Comparison of ENCODE assay signal across 36 cellular contexts in the genomic region with DNA sequence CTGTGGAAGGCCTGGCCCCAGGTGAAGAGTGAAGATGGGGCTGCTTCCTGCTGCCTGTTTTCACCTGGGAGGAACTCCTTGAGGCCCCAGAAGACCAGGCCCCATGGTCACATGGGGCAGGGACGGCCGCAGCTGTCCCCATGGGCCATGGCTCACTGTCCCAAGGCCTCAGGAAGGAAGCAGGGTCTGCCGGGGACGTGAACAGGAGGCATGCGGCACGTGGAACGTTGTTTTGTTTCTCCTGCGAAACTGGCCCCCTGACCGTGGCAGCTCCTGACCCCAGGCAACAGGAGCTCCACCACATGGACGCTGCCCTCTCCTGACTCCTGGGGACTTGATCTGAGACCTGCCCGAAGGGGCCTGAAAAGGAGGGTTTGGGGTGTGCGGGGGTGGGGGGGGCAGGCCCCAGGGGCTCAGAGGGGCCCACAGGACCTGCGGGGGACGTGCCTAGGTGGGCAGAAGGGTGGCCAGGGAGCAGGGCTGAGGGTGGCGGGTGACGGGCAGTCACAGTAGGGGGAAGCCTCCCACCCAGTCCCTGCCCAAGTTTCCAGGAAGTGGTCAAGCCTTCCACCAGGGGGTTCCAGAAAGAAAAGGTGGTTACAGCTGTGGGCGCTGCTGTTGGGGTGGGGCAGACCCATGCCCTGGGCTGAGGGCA. TPM values are rescaled to one million over a fixed set of nuclear protein-coding genes. Genes with fewer than 3 reads are reported as not detected.
"Had no signal": no experiment of that assay in that cellular context is flagged by ENCODE, and none has a peak within 500 bp of the region (broad histone marks: within the 10 kb centered on the region; RNA-seq: fewer than 3 reads in every experiment).

No MANE protein-coding gene starts in this region.

- H3K27me3 ChIP-seq: adrenal gland, body of pancreas, breast epithelium had no signal

- H3K36me3 Mint-ChIP-seq: activated naive CD4-positive, alpha-beta T cell treated with anti-CD3 and anti-CD28 coated beads, Interleukin-2, amount 50 U/mL, for 72 hours had no signal

- H3K27ac Mint-ChIP-seq: activated CD8-positive, alpha-beta T cell treated with anti-CD3 and anti-CD28 coated beads for 36 hours; activated naive CD4-positive, alpha-beta T cell treated with anti-CD3 and anti-CD28 coated beads, Interleukin-2, amount 50 U/mL, for 72 hours; activated T-cell treated with anti-CD3 and anti-CD28 coated beads, Interleukin-2, amount 50 U/mL, for 72 hours; activated T-helper 17 cell treated with anti-CD3 and anti-CD28 coated beads, Interleukin-2, amount 50 U/mL, for 72 hours had no signal

- DNase-seq: activated CD4-positive, alpha-beta T cell treated with anti-CD3 and anti-CD28 coated beads for 1 hour; activated CD4-positive, alpha-beta T cell treated with anti-CD3 and anti-CD28 coated beads for 48 hours; activated CD4-positive, CD25-positive, alpha-beta regulatory T cell; activated CD8-positive, alpha-beta T cell treated with anti-CD3 and anti-CD28 coated beads for 36 hours; activated effector memory CD4-positive, alpha-beta T cell treated with anti-CD3 and anti-CD28 coated beads, Interleukin-2, amount 50 U/mL, for 16 hours; activated naive CD4-positive, alpha-beta T cell; activated T-cell treated with anti-CD3 and anti-CD28 coated beads, Interleukin-2, amount 50 U/mL, for 1 hour; activated T-cell treated with anti-CD3 and anti-CD28 coated beads, Interleukin-2, amount 50 U/mL, for 72 hours; adrenal gland; body of pancreas; Kasumi-1; KG1; MM.1S; MV-4-11; NCI-H1092; NCI-H1436 treated with DMSO at 0.1 percent for 48 hours; NCI-H1694 treated with DMSO at 0.1 percent for 48 hours; NCI-H2029; NCI-H345; NCI-H524 treated with DMSO at 0.1 percent for 48 hours; PC-3; Right ventricle myocardium superior; T1000; WERI-Rb-1 had no signal

- H3K4me1 ChIP-seq: adrenal gland, body of pancreas, breast epithelium had no signal

- FAIRE-seq: astrocyte, RCC 7860 had no signal

- H3K4me3 Mint-ChIP-seq: activated CD8-positive, alpha-beta T cell treated with anti-CD3 and anti-CD28 coated beads for 36 hours; activated T-cell treated with anti-CD3 and anti-CD28 coated beads, Interleukin-2, amount 50 U/mL, for 72 hours; activated T-helper 17 cell treated with anti-CD3 and anti-CD28 coated beads, Interleukin-2, amount 50 U/mL, for 72 hours had no signal

- H3K4me1 Mint-ChIP-seq: activated T-helper 17 cell treated with anti-CD3 and anti-CD28 coated beads, Interleukin-2, amount 50 U/mL, for 72 hours had no signal

- H3K9me3 ChIP-seq: adrenal gland, body of pancreas, breast epithelium had no signal

- H3K4me3 ChIP-seq: adrenal gland, body of pancreas, breast epithelium, SK-N-MC had no signal

- ATAC-seq: activated CD8-positive, alpha-beta T cell treated with anti-CD3 and anti-CD28 coated beads for 36 hours; activated T-cell treated with anti-CD3 and anti-CD28 coated beads, Interleukin-2, amount 50 U/mL, for 72 hours; activated T-helper 17 cell treated with anti-CD3 and anti-CD28 coated beads, Interleukin-2, amount 50 U/mL, for 72 hours; body of pancreas; PC-3 had no signal

- H3K27ac ChIP-seq: adrenal gland, body of pancreas, breast epithelium, RWPE1, SK-N-MC, WERI-Rb-1 had no signal

- H3K27me3 Mint-ChIP-seq: activated CD8-positive, alpha-beta T cell treated with anti-CD3 and anti-CD28 coated beads for 36 hours; activated T-helper 17 cell treated with anti-CD3 and anti-CD28 coated beads, Interleukin-2, amount 50 U/mL, for 72 hours had no signal

- H3K9me3 Mint-ChIP-seq: activated CD8-positive, alpha-beta T cell treated with anti-CD3 and anti-CD28 coated beads for 36 hours; activated naive CD4-positive, alpha-beta T cell treated with anti-CD3 and anti-CD28 coated beads, Interleukin-2, amount 50 U/mL, for 72 hours; activated T-cell treated with anti-CD3 and anti-CD28 coated beads, Interleukin-2, amount 50 U/mL, for 72 hours; activated T-helper 17 cell treated with anti-CD3 and anti-CD28 coated beads, Interleukin-2, amount 50 U/mL, for 72 hours had no signal

RNA-seq across cellular contexts. Expression of a gene that starts 41.4 kb away (rescaled TPM):
- total RNA-seq: activated CD8-positive, alpha-beta memory T cell treated with anti-CD3 and anti-CD28 coated beads for 36 hours; activated CD8-positive, alpha-beta T cell treated with anti-CD3 and anti-CD28 coated beads for 36 hours; activated naive CD4-positive, alpha-beta T cell treated with anti-CD3 and anti-CD28 coated beads, Interleukin-2, amount 50 U/mL, for 72 hours; activated T-cell treated with anti-CD3 and anti-CD28 coated beads, Interleukin-2, amount 50 U/mL, for 72 hours; activated T-helper 17 cell treated with anti-CD3 and anti-CD28 coated beads, Interleukin-2, amount 50 U/mL, for 72 hours; astrocyte; body of pancreas; cardiac septum; NCI-H460; PC-3; Right ventricle myocardium superior; T-helper 1 cell treated with Interleukin-12 subunit alpha and Interleukin-12 subunit beta and Interleukin-4 antibody, amounts not matched to agents 30 ng/mL and 1 ng/mL, for 36 hours; T-helper 2 cell treated with Interferon-gamma antibody and Interleukin-4, amounts not matched to agents 100 ng/mL and 5 ng/mL, for 36 hours had no signal

RNA-seq across cellular contexts. Expression of a gene that starts 49.6 kb away (rescaled TPM):
- total RNA-seq: activated CD8-positive, alpha-beta memory T cell treated with anti-CD3 and anti-CD28 coated beads for 36 hours; activated CD8-positive, alpha-beta T cell treated with anti-CD3 and anti-CD28 coated beads for 36 hours; activated naive CD4-positive, alpha-beta T cell treated with anti-CD3 and anti-CD28 coated beads, Interleukin-2, amount 50 U/mL, for 72 hours; activated T-cell treated with anti-CD3 and anti-CD28 coated beads, Interleukin-2, amount 50 U/mL, for 72 hours; activated T-helper 17 cell treated with anti-CD3 and anti-CD28 coated beads, Interleukin-2, amount 50 U/mL, for 72 hours; astrocyte; cardiac septum; NCI-H460; PC-3; Right ventricle myocardium superior; T-helper 1 cell treated with Interleukin-12 subunit alpha and Interleukin-12 subunit beta and Interleukin-4 antibody, amounts not matched to agents 30 ng/mL and 1 ng/mL, for 36 hours; T-helper 2 cell treated with Interferon-gamma antibody and Interleukin-4, amounts not matched to agents 100 ng/mL and 5 ng/mL, for 36 hours had no signal
